Comparison of ENCODE assay signal across 9 cellular contexts in the genomic region with DNA sequence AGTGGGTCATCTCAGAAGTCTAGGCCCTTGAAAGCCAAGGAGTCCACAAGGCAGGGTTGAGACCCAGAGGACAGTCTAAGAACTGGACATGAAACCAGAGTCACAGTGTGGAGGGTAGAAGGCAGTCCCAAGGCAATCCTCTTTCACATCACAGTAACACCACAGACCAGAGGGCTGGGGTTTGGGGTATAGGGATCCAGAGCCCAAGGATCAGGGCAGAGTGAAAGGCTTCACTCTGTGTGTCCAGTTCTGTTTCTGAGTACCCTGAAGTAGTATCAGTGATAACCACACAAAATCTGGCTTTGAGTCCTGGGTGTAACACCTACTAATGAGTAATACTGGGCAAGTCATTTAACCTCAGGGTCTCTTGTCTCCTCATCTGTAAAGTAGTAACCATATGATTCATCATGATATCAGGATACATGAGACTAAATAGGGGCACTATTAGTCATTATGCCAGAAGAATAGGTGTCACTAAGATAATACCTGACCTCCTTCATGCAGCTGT.
DNase-seq lines count a peak whose midpoint lies in the region; ATAC-seq, FAIRE-seq and TF ChIP-seq lines count a peak whose summit lies in the region.
"Had no signal": no experiment of that assay in that cellular context is flagged by ENCODE, and none has a peak within 500 bp of the region (broad histone marks: within the 10 kb centered on the region; RNA-seq: fewer than 3 reads in every experiment).

No MANE protein-coding gene starts in this region.

- 0 out of 3 replicates have a peak overlapping the region, but pooled peaks have one; percentile 16 for H3K4me2 ChIP-seq in A549

- TF ChIP-seq CTCF in A549 (IDR thresholded peaks at IDR 0.05) (no peak), prostate gland (IDR thresholded peaks at IDR 0.05) (no peak)

- no peaks in the 10 kb centered on the region for H3K9me3 ChIP-seq in A549
- H3K9me3 ChIP-seq in prostate gland: no peaks in the 10 kb centered on the region
- H3K9me3 ChIP-seq: thoracic aorta had no signal

- H3K4me1 Mint-ChIP-seq in activated T-cell treated with anti-CD3 and anti-CD28 coated beads, Interleukin-2, amount 50 U/mL, for 4 hours (ENCODE audit: low read depth): peaks cover 10% of the 10 kb centered on the region

- peaks cover 7% of the 10 kb centered on the region for H3K4me1 ChIP-seq in A549
- no peaks in the 10 kb centered on the region for H3K4me1 ChIP-seq in prostate gland (replicated peaks)

- no peak for FAIRE-seq in A549 (lab: Jason Lieb, UNC)

- H3K4me3 ChIP-seq in A549 (no peak overlapping the region), prostate gland (no peak overlapping the region)
- H3K4me3 ChIP-seq: thoracic aorta had no signal

- H3K27ac ChIP-seq in A549: no peak overlapping the region
- H3K27ac ChIP-seq in prostate gland: no peak overlapping the region
- H3K27ac ChIP-seq: thoracic aorta had no signal

- no peak overlapping the region for H3K4me3 Mint-ChIP-seq in activated T-cell treated with anti-CD3 and anti-CD28 coated beads, Interleukin-2, amount 50 U/mL, for 4 hours

- no peak for TF ChIP-seq RAD21 in A549 (conservative IDR thresholded peaks at IDR 0.05 in 1 of 2, IDR thresholded peaks at IDR 0.05 in 1 of 2)

- ATAC-seq in A549 (peak; percentile 59 to 64), GM19023 (IDR thresholded peaks at IDR 0.05; ENCODE audit: unreplicated experiment) (peak; percentile 96), HG02970 (IDR thresholded peaks at IDR 0.05; ENCODE audit: low FRiP score, unreplicated experiment) (peak; percentile 85)
- ATAC-seq in activated T-cell treated with anti-CD3 and anti-CD28 coated beads, Interleukin-2, amount 50 U/mL, for 4 hours: peak; percentile 96 to 97

- no peaks in the 10 kb centered on the region for H3K27me3 Mint-ChIP-seq in activated T-cell treated with anti-CD3 and anti-CD28 coated beads, Interleukin-2, amount 50 U/mL, for 4 hours (ENCODE audit: low read depth)

- no peaks in the 10 kb centered on the region for H3K9me3 Mint-ChIP-seq in activated T-cell treated with anti-CD3 and anti-CD28 coated beads, Interleukin-2, amount 50 U/mL, for 4 hours

- TF ChIP-seq EP300 in A549 (IDR thresholded peaks at IDR 0.05): no peak

- no peaks in the 10 kb centered on the region for H3K36me3 ChIP-seq in prostate gland
- H3K36me3 ChIP-seq: thoracic aorta had no signal

- TF ChIP-seq POLR2A in A549 (IDR thresholded peaks at IDR 0.05; ENCODE audit: low read length) (no peak), prostate gland (IDR thresholded peaks at IDR 0.05) (no peak)

- POLR2A ChIA-PET in A549 (lab: Yijun Ruan, JAX): no interaction called here

- CTCF ChIA-PET in A549 (lab: Yijun Ruan, JAX): no interaction called here

- H3K27me3 ChIP-seq in prostate gland (replicated peaks; ENCODE audit: insufficient read depth): no peaks in the 10 kb centered on the region

- peaks cover 26% of the 10 kb centered on the region for H3K36me3 Mint-ChIP-seq in activated T-cell treated with anti-CD3 and anti-CD28 coated beads, Interleukin-2, amount 50 U/mL, for 4 hours (ENCODE audit: insufficient read depth)

- DNase-seq in A549 (ENCODE audit: low read depth in 1 of 2, low spot score in 1 of 2) (peak in 1 of 2 experiments; percentile 17), SKM-1 (lab: John Stamatoyannopoulos, UW; ENCODE audit: unreplicated experiment) (no peak), prostate gland (ENCODE audit: low spot score) (no peak), islet precursor cell (no peak), ecto neural progenitor cell (ENCODE audit: low spot score) (no peak)
- no peak for DNase-seq in activated T-cell treated with anti-CD3 and anti-CD28 coated beads, Interleukin-2, amount 50 U/mL, for 4 hours

- intact Hi-C loops in prostate gland (cut with DNase I): no loop called here

TF ChIP-seq in A549, 52 proteins besides CTCF, POLR2A, EP300 and RAD21:
- TF ChIP-seq PBX3 (IDR thresholded peaks at IDR 0.05) (no peak), HOXA7 (CRISPR knock-in tag; IDR thresholded peaks at IDR 0.05) (no peak), ESRRA (IDR thresholded peaks at IDR 0.05; ENCODE audit: borderline replicate concordance, low read length) (no peak), REST (IDR thresholded peaks at IDR 0.05) (no peak), JUN (IDR thresholded peaks at IDR 0.05) (no peak), FOSL2 (IDR thresholded peaks at IDR 0.05) (0 out of 2 replicates have a peak, but pooled peaks have one; percentile 32), FOSL2 (CRISPR knock-in tag; IDR thresholded peaks at IDR 0.05) (no peak)
